ENCODE assay signal across 2 cellular contexts in the genomic region with DNA sequence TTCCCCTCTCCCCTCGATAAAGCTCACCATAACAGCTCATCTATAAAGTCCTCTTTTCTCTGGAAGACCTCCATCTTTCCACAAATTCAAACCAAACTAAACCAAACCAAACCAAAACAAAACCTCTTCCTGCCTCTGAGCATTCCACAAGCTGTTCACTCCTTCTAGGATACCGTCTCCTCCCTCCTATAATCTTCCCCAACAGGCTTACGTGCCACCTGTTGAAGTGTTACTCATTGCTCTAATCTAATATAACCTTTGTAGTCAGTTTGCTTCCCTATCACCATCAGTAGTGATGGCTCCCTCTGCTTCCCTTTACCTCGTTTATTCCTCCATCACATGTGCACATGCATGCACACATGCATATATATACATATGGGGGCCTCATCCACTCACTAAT.
A peak's percentile ranks its signal among the peaks of the same experiment; 100 is the strongest.
TF ChIP-seq lines count a peak whose summit lies in the region.

No MANE protein-coding gene starts in this region.

TF ChIP-seq in HEK293, 187 proteins besides CTCF, POLR2A, EP300 and RAD21:
- no peak for TF ChIP-seq ZNF416 (tag by site-specific recombination; IDR thresholded peaks at IDR 0.05)
- TF ChIP-seq SCRT2 (tag by site-specific recombination; IDR thresholded peaks at IDR 0.05) = peak; percentile 56

TF ChIP-seq in K562, 482 proteins besides CTCF, POLR2A, EP300 and RAD21:
- TF ChIP-seq HMGN3 (IDR thresholded peaks at IDR 0.05; ENCODE audit: borderline replicate concordance, extremely low read depth, insufficient read length, low read depth, low read length) = no peak
- TF ChIP-seq KDM1A (IDR thresholded peaks at IDR 0.05) = no peak
- TF ChIP-seq MTA2 (IDR thresholded peaks at IDR 0.05; ENCODE audit: low read depth) = no peak
- TF ChIP-seq, protein P1, sequence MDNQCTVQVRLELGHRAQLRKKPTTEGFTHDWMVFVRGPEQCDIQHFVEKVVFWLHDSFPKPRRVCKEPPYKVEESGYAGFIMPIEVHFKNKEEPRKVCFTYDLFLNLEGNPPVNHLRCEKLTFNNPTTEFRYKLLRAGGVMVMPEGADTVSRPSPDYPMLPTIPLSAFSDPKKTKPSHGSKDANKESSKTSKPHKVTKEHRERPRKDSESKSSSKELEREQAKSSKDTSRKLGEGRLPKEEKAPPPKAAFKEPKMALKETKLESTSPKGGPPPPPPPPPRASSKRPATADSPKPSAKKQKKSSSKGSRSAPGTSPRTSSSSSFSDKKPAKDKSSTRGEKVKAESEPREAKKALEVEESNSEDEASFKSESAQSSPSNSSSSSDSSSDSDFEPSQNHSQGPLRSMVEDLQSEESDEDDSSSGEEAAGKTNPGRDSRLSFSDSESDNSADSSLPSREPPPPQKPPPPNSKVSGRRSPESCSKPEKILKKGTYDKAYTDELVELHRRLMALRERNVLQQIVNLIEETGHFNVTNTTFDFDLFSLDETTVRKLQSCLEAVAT (IDR thresholded peaks at IDR 0.05) = no peak
- peak; percentile 43 for TF ChIP-seq CBFA2T2 (conservative IDR thresholded peaks at IDR 0.05)
- TF ChIP-seq KDM2B (CRISPR knock-in tag; IDR thresholded peaks at IDR 0.05) = no peak
- TF ChIP-seq PHF8 (IDR thresholded peaks at IDR 0.05; ENCODE audit: borderline replicate concordance, low read length) = no peak
- TF ChIP-seq BDP1 (IDR thresholded peaks at IDR 0.05; ENCODE audit: insufficient read depth, insufficient read length) = no peak
- TF ChIP-seq ZNF778 (CRISPR knock-in tag; IDR thresholded peaks at IDR 0.05) = no peak
- no peak for TF ChIP-seq IRF2 (CRISPR knock-in tag; IDR thresholded peaks at IDR 0.05)
- TF ChIP-seq, protein P2, sequence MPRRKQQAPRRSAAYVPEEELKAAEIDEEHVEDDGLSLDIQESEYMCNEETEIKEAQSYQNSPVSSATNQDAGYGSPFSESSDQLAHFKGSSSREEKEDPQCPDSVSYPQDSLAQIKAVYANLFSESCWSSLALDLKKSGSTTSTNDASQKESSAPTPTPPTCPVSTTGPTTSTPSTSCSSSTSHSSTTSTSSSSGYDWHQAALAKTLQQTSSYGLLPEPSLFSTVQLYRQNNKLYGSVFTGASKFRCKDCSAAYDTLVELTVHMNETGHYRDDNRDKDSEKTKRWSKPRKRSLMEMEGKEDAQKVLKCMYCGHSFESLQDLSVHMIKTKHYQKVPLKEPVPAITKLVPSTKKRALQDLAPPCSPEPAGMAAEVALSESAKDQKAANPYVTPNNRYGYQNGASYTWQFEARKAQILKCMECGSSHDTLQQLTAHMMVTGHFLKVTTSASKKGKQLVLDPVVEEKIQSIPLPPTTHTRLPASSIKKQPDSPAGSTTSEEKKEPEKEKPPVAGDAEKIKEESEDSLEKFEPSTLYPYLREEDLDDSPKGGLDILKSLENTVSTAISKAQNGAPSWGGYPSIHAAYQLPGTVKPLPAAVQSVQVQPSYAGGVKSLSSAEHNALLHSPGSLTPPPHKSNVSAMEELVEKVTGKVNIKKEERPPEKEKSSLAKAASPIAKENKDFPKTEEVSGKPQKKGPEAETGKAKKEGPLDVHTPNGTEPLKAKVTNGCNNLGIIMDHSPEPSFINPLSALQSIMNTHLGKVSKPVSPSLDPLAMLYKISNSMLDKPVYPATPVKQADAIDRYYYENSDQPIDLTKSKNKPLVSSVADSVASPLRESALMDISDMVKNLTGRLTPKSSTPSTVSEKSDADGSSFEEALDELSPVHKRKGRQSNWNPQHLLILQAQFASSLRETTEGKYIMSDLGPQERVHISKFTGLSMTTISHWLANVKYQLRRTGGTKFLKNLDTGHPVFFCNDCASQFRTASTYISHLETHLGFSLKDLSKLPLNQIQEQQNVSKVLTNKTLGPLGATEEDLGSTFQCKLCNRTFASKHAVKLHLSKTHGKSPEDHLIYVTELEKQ (CRISPR knock-in tag; IDR thresholded peaks at IDR 0.05) = no peak
- TF ChIP-seq BRD4 (IDR thresholded peaks at IDR 0.05) = no peak
- TF ChIP-seq TCF3 (CRISPR knock-in tag; IDR thresholded peaks at IDR 0.05) = 0 out of 2 replicates have a peak, but pooled peaks have one; percentile 8
- TF ChIP-seq, protein P3, sequence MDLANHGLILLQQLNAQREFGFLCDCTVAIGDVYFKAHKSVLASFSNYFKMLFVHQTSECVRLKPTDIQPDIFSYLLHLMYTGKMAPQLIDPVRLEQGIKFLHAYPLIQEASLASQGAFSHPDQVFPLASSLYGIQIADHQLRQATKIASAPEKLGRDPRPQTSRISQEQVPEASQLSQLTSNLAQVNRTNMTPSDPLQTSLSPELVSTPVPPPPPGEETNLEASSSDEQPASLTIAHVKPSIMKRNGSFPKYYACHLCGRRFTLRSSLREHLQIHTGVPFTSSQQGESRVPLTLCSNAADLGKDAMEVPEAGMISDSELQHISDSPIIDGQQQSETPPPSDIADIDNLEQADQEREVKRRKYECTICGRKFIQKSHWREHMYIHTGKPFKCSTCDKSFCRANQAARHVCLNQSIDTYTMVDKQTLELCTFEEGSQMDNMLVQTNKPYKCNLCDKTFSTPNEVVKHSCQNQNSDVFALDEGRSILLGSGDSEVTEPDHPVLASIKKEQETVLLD (IDR thresholded peaks at IDR 0.05) = no peak
- TF ChIP-seq TAL1 (IDR thresholded peaks at IDR 0.05) = peak; percentile 25; the same call in 1 of the 2 replicates
- peak in 1 of 2 experiments; percentile 33; a peak in 1 of 4 replicates for TF ChIP-seq TRIM24 (IDR thresholded peaks at IDR 0.05)
- TF ChIP-seq, protein P4, sequence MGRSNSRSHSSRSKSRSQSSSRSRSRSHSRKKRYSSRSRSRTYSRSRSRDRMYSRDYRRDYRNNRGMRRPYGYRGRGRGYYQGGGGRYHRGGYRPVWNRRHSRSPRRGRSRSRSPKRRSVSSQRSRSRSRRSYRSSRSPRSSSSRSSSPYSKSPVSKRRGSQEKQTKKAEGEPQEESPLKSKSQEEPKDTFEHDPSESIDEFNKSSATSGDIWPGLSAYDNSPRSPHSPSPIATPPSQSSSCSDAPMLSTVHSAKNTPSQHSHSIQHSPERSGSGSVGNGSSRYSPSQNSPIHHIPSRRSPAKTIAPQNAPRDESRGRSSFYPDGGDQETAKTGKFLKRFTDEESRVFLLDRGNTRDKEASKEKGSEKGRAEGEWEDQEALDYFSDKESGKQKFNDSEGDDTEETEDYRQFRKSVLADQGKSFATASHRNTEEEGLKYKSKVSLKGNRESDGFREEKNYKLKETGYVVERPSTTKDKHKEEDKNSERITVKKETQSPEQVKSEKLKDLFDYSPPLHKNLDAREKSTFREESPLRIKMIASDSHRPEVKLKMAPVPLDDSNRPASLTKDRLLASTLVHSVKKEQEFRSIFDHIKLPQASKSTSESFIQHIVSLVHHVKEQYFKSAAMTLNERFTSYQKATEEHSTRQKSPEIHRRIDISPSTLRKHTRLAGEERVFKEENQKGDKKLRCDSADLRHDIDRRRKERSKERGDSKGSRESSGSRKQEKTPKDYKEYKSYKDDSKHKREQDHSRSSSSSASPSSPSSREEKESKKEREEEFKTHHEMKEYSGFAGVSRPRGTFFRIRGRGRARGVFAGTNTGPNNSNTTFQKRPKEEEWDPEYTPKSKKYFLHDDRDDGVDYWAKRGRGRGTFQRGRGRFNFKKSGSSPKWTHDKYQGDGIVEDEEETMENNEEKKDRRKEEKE (IDR thresholded peaks at IDR 0.05; ENCODE audit: borderline replicate concordance in 1 of 2, control insufficient read depth in 1 of 2, low read depth in 2 of 2, low read length in 1 of 2) = no peak
- TF ChIP-seq HIVEP1 (CRISPR knock-in tag; IDR thresholded peaks at IDR 0.05) = no peak
- TF ChIP-seq POLR2AphosphoS5 (IDR thresholded peaks at IDR 0.05; ENCODE audit: control insufficient read depth, insufficient read depth, low read depth, low read length) = no peak
- TF ChIP-seq SRSF1 (IDR thresholded peaks at IDR 0.05; ENCODE audit: low read depth, low read length) = no peak
- TF ChIP-seq U2AF1 (optimal IDR thresholded peaks at IDR 0.05; ENCODE audit: low read depth, low read length) = no peak
- 0 out of 2 replicates have a peak, but pooled peaks have one; percentile 9 for TF ChIP-seq ARID1B (IDR thresholded peaks at IDR 0.05)
- no peak for TF ChIP-seq SMAD4 (CRISPR knock-in tag; conservative IDR thresholded peaks at IDR 0.05)
- TF ChIP-seq RBM14 (IDR thresholded peaks at IDR 0.05; ENCODE audit: borderline replicate concordance, insufficient read depth, low read depth, low read length) = no peak
- TF ChIP-seq KAT2B (IDR thresholded peaks at IDR 0.05; ENCODE audit: low read depth, low read length) = no peak
- TF ChIP-seq MTA1 (IDR thresholded peaks at IDR 0.05; ENCODE audit: borderline replicate concordance) = no peak
- no peak for TF ChIP-seq MCM3 (IDR thresholded peaks at IDR 0.05)
- no peak for TF ChIP-seq SMAD3 (CRISPR knock-in tag; conservative IDR thresholded peaks at IDR 0.05)
- no peak for TF ChIP-seq CBX5 (IDR thresholded peaks at IDR 0.05; ENCODE audit: borderline replicate concordance, low read depth)
- TF ChIP-seq CBFA2T3 (IDR thresholded peaks at IDR 0.05) = peak; percentile 69
- TF ChIP-seq ZNF311 (CRISPR knock-in tag; IDR thresholded peaks at IDR 0.05) = no peak
- no peak for TF ChIP-seq ZKSCAN3 (CRISPR knock-in tag; IDR thresholded peaks at IDR 0.05)
